14 cellular contexts compared by ENCODE assay signal in genomic region chr12:48862691-48863090, GRCh38.
"Had no signal": no experiment of that assay in that cellular context is flagged by ENCODE, and none has a peak within 500 bp of the region (broad histone marks: within the 10 kb centered on the region; RNA-seq: fewer than 3 reads in every experiment).

No MANE protein-coding gene starts in this region.

- H3K36me3 ChIP-seq: sigmoid colon, transverse colon had no signal

- H3K4me3 Mint-ChIP-seq: activated CD4-positive, alpha-beta T cell treated with anti-CD3 and anti-CD28 coated beads, Interleukin-2, amount 10 ng/mL, durations not matched to agents 24 days and 14 days; stimulated activated naive B cell treated with anti-CD40 and anti-IgM and Interleukin-4, amounts not matched to agents 10 μg/mL and 1 μg/mL and 100 μg/mL, for 72 hours had no signal

- H3K27ac ChIP-seq: psoas muscle, sigmoid colon, transverse colon had no signal

- H3K4me3 ChIP-seq: psoas muscle, sigmoid colon, transverse colon had no signal

- H3K4me2 ChIP-seq: SK-N-SH had no signal

- DNase-seq: activated CD4-positive, alpha-beta T cell treated with anti-CD3 and anti-CD28 coated beads, Interleukin-2, amount 10 ng/mL, durations not matched to agents 24 days and 14 days; activated naive CD4-positive, alpha-beta T cell treated with Interleukin-2 at 50 U/mL for 16 hours; central memory CD4-positive, alpha-beta T cell; cortex of kidney; kidney; psoas muscle; sigmoid colon; SK-N-SH; stimulated activated CD4-positive, alpha-beta T cell treated with anti-CD3 and anti-CD28 coated beads, Interleukin-2, amount 100 ng/mL, for 24 hours; stimulated activated naive B cell treated with anti-CD40 and anti-IgM and Interleukin-4, amounts not matched to agents 10 μg/mL and 1 μg/mL and 100 μg/mL, for 72 hours; transverse colon had no signal

- H3K9me3 Mint-ChIP-seq: activated CD4-positive, alpha-beta T cell treated with anti-CD3 and anti-CD28 coated beads, Interleukin-2, amount 10 ng/mL, durations not matched to agents 24 days and 14 days; mesothelial cell of epicardium; stimulated activated naive B cell treated with anti-CD40 and anti-IgM and Interleukin-4, amounts not matched to agents 10 μg/mL and 1 μg/mL and 100 μg/mL, for 72 hours; WTC11 had no signal

- H3K27ac Mint-ChIP-seq: activated CD4-positive, alpha-beta T cell treated with anti-CD3 and anti-CD28 coated beads, Interleukin-2, amount 10 ng/mL, durations not matched to agents 24 days and 14 days; mesothelial cell of epicardium; stimulated activated naive B cell treated with anti-CD40 and anti-IgM and Interleukin-4, amounts not matched to agents 10 μg/mL and 1 μg/mL and 100 μg/mL, for 72 hours; WTC11 had no signal

- H3K9me3 ChIP-seq: psoas muscle, sigmoid colon, SK-N-SH, transverse colon had no signal

- H3K9ac ChIP-seq: SK-N-SH had no signal

- ATAC-seq: esophagus mucosa; psoas muscle; stimulated activated naive B cell treated with anti-CD40 and anti-IgM and Interleukin-4, amounts not matched to agents 10 μg/mL and 1 μg/mL and 100 μg/mL, for 72 hours; WTC11 had no signal
